In the genomic region with DNA sequence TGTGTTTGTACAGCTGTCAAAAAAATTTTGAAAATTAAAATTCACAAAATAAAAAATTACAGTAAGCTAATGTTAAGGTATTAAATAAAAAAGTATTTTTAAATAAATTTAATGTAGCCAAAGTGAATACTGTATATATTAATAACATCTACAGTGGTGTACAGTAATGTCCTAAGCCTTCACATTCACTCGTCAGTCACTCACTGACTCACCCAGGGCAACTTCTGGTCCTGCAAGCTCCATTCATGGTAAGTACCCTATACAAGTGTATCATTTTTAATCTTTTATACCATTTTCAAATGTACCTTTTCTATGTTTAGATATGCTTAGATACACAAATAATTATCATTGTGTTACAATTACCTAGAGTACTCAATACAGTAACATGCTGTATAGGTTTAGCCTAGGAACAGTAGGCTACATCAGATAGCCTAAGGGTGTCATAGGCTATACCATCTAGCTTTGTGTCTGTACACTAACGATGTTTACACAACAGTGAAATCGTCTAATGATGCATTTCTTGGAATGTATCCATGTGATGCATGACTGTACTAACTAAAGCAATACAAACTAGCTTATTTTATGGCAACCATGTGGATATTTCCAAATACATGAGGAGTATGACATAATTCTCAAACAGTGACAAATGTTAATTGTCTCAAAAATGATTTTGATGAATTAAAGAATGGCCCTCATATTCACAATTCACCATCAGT, we compare ENCODE assay signal across 12 cellular contexts. TPM values are rescaled to one million over a fixed set of nuclear protein-coding genes. Genes with fewer than 3 reads are reported as not detected.
DNase-seq lines count a peak whose midpoint lies in the region; ATAC-seq, FAIRE-seq and TF ChIP-seq lines count a peak whose summit lies in the region.
"Had no signal": no experiment of that assay in that cellular context is flagged by ENCODE, and none has a peak within 500 bp of the region (broad histone marks: within the 10 kb centered on the region; RNA-seq: fewer than 3 reads in every experiment).

No MANE protein-coding gene starts in this region.

- H3K4me3 ChIP-seq in LNCaP clone FGC (ENCODE audit: low read depth, low read length) (no peak overlapping the region), adipocyte (ENCODE audit: low read length) (no peak overlapping the region), esophagus squamous epithelium (no peak overlapping the region), gastrocnemius medialis (no peak overlapping the region)
- H3K4me3 ChIP-seq: ascending aorta, esophagus muscularis mucosa had no signal

- peak; percentile 30 for FAIRE-seq in islet of Langerhans (lab: Jason Lieb, UNC)

- TF ChIP-seq POLR2A in esophagus squamous epithelium (IDR thresholded peaks at IDR 0.05) (no peak), gastrocnemius medialis (IDR thresholded peaks at IDR 0.05) (no peak)

- H3K9ac ChIP-seq in adipocyte (ENCODE audit: low read length) = no peak overlapping the region

- H3K4me1 ChIP-seq in adipocyte (ENCODE audit: control insufficient read depth, insufficient read depth, low read length) (no peaks in the 10 kb centered on the region), esophagus squamous epithelium (no peaks in the 10 kb centered on the region), gastrocnemius medialis (no peaks in the 10 kb centered on the region)
- H3K4me1 ChIP-seq: ascending aorta had no signal

- peaks cover 11% of the 10 kb centered on the region for H3K4me1 Mint-ChIP-seq in WTC11

- intact Hi-C loops in esophagus squamous epithelium (cut with DNase I) (no loop called here), gastrocnemius medialis (cut with DNase I; ENCODE audit: low total_unique reads) (no loop called here)

- in situ Hi-C loops in gastrocnemius medialis (cut with MboI; ENCODE audit: low sequenced_read_pairs in 4 of 4) = no loop called here

- no peak overlapping the region for H3K4me3 Mint-ChIP-seq in WTC11
- H3K4me3 Mint-ChIP-seq: T-helper 1 cell treated with Interleukin-12 subunit alpha and Interleukin-12 subunit beta and Interleukin-4 antibody, amounts not matched to agents 30 μg/mL and 1 μg/mL, for 36 hours had no signal

- peaks cover 4% of the 10 kb centered on the region for H3K9me3 Mint-ChIP-seq in WTC11
- H3K9me3 Mint-ChIP-seq: T-helper 1 cell treated with Interleukin-12 subunit alpha and Interleukin-12 subunit beta and Interleukin-4 antibody, amounts not matched to agents 30 μg/mL and 1 μg/mL, for 36 hours had no signal

- ATAC-seq in WTC11 = no peak
- ATAC-seq in gastrocnemius medialis = no peak

- H3K36me3 Mint-ChIP-seq in WTC11 = peaks cover under 1% of the 10 kb centered on the region; the same call in 1 of the 2 replicates

- H3K9me3 ChIP-seq in adipocyte (ENCODE audit: control insufficient read depth, low read length) (no peaks in the 10 kb centered on the region), esophagus squamous epithelium (no peaks in the 10 kb centered on the region), gastrocnemius medialis (no peaks in the 10 kb centered on the region)
- H3K9me3 ChIP-seq: ascending aorta, esophagus muscularis mucosa had no signal

- no peaks in the 10 kb centered on the region for H3K27me3 Mint-ChIP-seq in WTC11 (ENCODE audit: low read depth)
- H3K27me3 Mint-ChIP-seq: progenitor cell of endocrine pancreas had no signal

- no peak overlapping the region for H3K27ac Mint-ChIP-seq in WTC11
- H3K27ac Mint-ChIP-seq: progenitor cell of endocrine pancreas; T-helper 1 cell treated with Interleukin-12 subunit alpha and Interleukin-12 subunit beta and Interleukin-4 antibody, amounts not matched to agents 30 μg/mL and 1 μg/mL, for 36 hours had no signal

- H3K36me3 ChIP-seq in adipocyte (ENCODE audit: control insufficient read depth, insufficient read depth, low read length, severe bottlenecking) (peaks cover 8% of the 10 kb centered on the region), esophagus squamous epithelium (peaks cover 0 to 66% (median 0%) of the 10 kb centered on the region in 3 donors), gastrocnemius medialis (peaks cover 0 to 7% of the 10 kb centered on the region in 2 donors)

- 43 to 44% methylated on average over 3 of the region's 3 CpGs for WGBS in esophagus squamous epithelium, 2 donors

- H3K27ac ChIP-seq in esophagus squamous epithelium (no peak overlapping the region), gastrocnemius medialis (no peak overlapping the region)
- H3K27ac ChIP-seq: ascending aorta, esophagus muscularis mucosa had no signal

- TF ChIP-seq CTCF in LNCaP clone FGC (IDR thresholded peaks at IDR 0.05; ENCODE audit: control insufficient read depth, extremely low read depth, insufficient read depth) (no peak), WTC11 (IDR thresholded peaks at IDR 0.05) (no peak), esophagus squamous epithelium (IDR thresholded peaks at IDR 0.05) (no peak), gastrocnemius medialis (IDR thresholded peaks at IDR 0.05 in 4 of 5, conservative IDR thresholded peaks at IDR 0.05 in 1 of 5) (no peak)

- DNase-seq in EL = peak; percentile 89
- peak; percentile 81 for DNase-seq in LNCaP clone FGC (ENCODE audit: low read depth)
- DNase-seq in adipocyte (ENCODE audit: low read depth) = peak; percentile 72
- no peak for DNase-seq in WTC11 (ENCODE audit: low spot score)
- DNase-seq in esophagus squamous epithelium (lab: John Stamatoyannopoulos, UW) = no peak
- DNase-seq in gastrocnemius medialis = no peak
- DNase-seq: KG1 had no signal

- CTCF ChIA-PET in WTC11 (lab: Charles Lee) = no interaction called here

- POLR2A ChIA-PET in WTC11 (lab: Charles Lee) = no interaction called here

- no peaks in the 10 kb centered on the region for H3K27me3 ChIP-seq in adipocyte (replicated peaks; ENCODE audit: control insufficient read depth, insufficient read depth, low read length)
- H3K27me3 ChIP-seq in esophagus squamous epithelium = no peaks in the 10 kb centered on the region
- no peaks in the 10 kb centered on the region for H3K27me3 ChIP-seq in gastrocnemius medialis
- H3K27me3 ChIP-seq: ascending aorta, esophagus muscularis mucosa had no signal

TF ChIP-seq in WTC11, 78 proteins besides CTCF, POLR2A, EP300 and RAD21 (continues in another document):
- TF ChIP-seq ZNF423 (CRISPR knock-in tag; IDR thresholded peaks at IDR 0.05) (no peak), FOXK1 (CRISPR knock-in tag; IDR thresholded peaks at IDR 0.05) (no peak), ZNF232 (CRISPR knock-in tag; IDR thresholded peaks at IDR 0.05) (no peak), ATF1 (CRISPR knock-in tag; IDR thresholded peaks at IDR 0.05) (no peak), GTF2I (CRISPR knock-in tag; conservative IDR thresholded peaks at IDR 0.05) (no peak), HMGA2 (CRISPR knock-in tag; IDR thresholded peaks at IDR 0.05) (no peak), KAT7 (CRISPR knock-in tag; IDR thresholded peaks at IDR 0.05; ENCODE audit: borderline replicate concordance) (no peak), NR1H2 (CRISPR knock-in tag; IDR thresholded peaks at IDR 0.05) (no peak)
- TF ChIP-seq, protein P1, sequence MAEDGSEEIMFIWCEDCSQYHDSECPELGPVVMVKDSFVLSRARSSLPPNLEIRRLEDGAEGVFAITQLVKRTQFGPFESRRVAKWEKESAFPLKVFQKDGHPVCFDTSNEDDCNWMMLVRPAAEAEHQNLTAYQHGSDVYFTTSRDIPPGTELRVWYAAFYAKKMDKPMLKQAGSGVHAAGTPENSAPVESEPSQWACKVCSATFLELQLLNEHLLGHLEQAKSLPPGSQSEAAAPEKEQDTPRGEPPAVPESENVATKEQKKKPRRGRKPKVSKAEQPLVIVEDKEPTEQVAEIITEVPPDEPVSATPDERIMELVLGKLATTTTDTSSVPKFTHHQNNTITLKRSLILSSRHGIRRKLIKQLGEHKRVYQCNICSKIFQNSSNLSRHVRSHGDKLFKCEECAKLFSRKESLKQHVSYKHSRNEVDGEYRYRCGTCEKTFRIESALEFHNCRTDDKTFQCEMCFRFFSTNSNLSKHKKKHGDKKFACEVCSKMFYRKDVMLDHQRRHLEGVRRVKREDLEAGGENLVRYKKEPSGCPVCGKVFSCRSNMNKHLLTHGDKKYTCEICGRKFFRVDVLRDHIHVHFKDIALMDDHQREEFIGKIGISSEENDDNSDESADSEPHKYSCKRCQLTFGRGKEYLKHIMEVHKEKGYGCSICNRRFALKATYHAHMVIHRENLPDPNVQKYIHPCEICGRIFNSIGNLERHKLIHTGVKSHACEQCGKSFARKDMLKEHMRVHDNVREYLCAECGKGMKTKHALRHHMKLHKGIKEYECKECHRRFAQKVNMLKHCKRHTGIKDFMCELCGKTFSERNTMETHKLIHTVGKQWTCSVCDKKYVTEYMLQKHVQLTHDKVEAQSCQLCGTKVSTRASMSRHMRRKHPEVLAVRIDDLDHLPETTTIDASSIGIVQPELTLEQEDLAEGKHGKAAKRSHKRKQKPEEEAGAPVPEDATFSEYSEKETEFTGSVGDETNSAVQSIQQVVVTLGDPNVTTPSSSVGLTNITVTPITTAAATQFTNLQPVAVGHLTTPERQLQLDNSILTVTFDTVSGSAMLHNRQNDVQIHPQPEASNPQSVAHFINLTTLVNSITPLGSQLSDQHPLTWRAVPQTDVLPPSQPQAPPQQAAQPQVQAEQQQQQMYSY (CRISPR knock-in tag; IDR thresholded peaks at IDR 0.05) = no peak
- TF ChIP-seq, protein P2, sequence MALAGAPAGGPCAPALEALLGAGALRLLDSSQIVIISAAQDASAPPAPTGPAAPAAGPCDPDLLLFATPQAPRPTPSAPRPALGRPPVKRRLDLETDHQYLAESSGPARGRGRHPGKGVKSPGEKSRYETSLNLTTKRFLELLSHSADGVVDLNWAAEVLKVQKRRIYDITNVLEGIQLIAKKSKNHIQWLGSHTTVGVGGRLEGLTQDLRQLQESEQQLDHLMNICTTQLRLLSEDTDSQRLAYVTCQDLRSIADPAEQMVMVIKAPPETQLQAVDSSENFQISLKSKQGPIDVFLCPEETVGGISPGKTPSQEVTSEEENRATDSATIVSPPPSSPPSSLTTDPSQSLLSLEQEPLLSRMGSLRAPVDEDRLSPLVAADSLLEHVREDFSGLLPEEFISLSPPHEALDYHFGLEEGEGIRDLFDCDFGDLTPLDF (CRISPR knock-in tag; IDR thresholded peaks at IDR 0.05) = no peak
- TF ChIP-seq, protein P3, sequence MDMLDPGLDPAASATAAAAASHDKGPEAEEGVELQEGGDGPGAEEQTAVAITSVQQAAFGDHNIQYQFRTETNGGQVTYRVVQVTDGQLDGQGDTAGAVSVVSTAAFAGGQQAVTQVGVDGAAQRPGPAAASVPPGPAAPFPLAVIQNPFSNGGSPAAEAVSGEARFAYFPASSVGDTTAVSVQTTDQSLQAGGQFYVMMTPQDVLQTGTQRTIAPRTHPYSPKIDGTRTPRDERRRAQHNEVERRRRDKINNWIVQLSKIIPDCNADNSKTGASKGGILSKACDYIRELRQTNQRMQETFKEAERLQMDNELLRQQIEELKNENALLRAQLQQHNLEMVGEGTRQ (CRISPR knock-in tag; IDR thresholded peaks at IDR 0.05) = no peak

RNA-seq across cellular contexts. Expression of a gene that starts 13.7 kb away (rescaled TPM):
- 2.7 to 4.6 TPM (median 4.1 TPM) in 3 replicates for total RNA-seq in WTC11 (2021)
- total RNA-seq in esophagus squamous epithelium = 10 to 100 TPM in 1 of 4 donors, 1 to 10 TPM in 3; 1.1 to 12.3 (median 6.2) TPM
- 10 to 100 TPM in 1 of 4 donors, 1 to 10 TPM in 3; 1.6 to 12.1 (median 3.6) TPM for total RNA-seq in gastrocnemius medialis

Comparison
In these comparisons a context has a peak if more than half of its experiments do, and no peak if none do; other contexts are left out.
1. DNase-seq: peak in EL (single experiment), LNCaP clone FGC (single experiment) and adipocyte (single experiment); none in WTC11 (single experiment), esophagus squamous epithelium (single experiment) and gastrocnemius medialis (0 of 2).